In genomic region chr5:157384971-157385709, GRCh38 we compare ENCODE assay signal across 10 cellular contexts.
A peak's percentile ranks its signal among the peaks of the same experiment; 100 is the strongest.
DNase-seq lines count a peak whose midpoint lies in the region; ATAC-seq and TF ChIP-seq lines count a peak whose summit lies in the region.
"Had no signal": no experiment of that assay in that cellular context is flagged by ENCODE, and none has a peak within 500 bp of the region (broad histone marks: within the 10 kb centered on the region; RNA-seq: fewer than 3 reads in every experiment).

No MANE protein-coding gene starts in this region.

- H3K27ac ChIP-seq in colonic mucosa (peak overlapping the region; percentile 37), vagina (peak overlapping the region; percentile 68)

- H3K9me3 ChIP-seq in colonic mucosa (no peaks in the 10 kb centered on the region), vagina (no peaks in the 10 kb centered on the region)

- H3K4me1 ChIP-seq in colonic mucosa: no peaks in the 10 kb centered on the region
- H3K4me1 ChIP-seq in vagina: peaks cover 18% of the 10 kb centered on the region

- no peaks in the 10 kb centered on the region for H3K36me3 ChIP-seq in colonic mucosa
- no peaks in the 10 kb centered on the region for H3K36me3 ChIP-seq in vagina

- TF ChIP-seq POLR2A in vagina (IDR thresholded peaks at IDR 0.05): no peak
- TF ChIP-seq POLR2A in erythroblast (IDR thresholded peaks at IDR 0.05; ENCODE audit: low read length): no peak

- no peak for TF ChIP-seq CTCF in colonic mucosa (IDR thresholded peaks at IDR 0.05)
- no peak for TF ChIP-seq CTCF in vagina (IDR thresholded peaks at IDR 0.05)

- no peak overlapping the region for H3K9ac ChIP-seq in colonic mucosa (ENCODE audit: low read depth in 2 of 2, low read length in 2 of 2)

- H3K27ac Mint-ChIP-seq in memory B cell: peak overlapping the region; percentile 28

- no peaks in the 10 kb centered on the region for H3K27me3 Mint-ChIP-seq in memory B cell

- peaks cover 3% of the 10 kb centered on the region for H3K4me1 Mint-ChIP-seq in memory B cell

- DNase-seq in Right ventricle myocardium inferior (ENCODE audit: missing footprints) (no peak), cardiac septum (ENCODE audit: low spot score) (no peak), colonic mucosa (no peak), memory B cell (ENCODE audit: low spot score in 2 of 2) (no peak), vagina (ENCODE audit: extremely low spot score in 2 of 2) (no peak), erythroblast (lab: John Stamatoyannopoulos, UW) (no peak)
- DNase-seq: stimulated activated CD4-positive, alpha-beta T cell treated with anti-CD3 and anti-CD28 coated beads, Interleukin-1b, Interleukin-23, amount 100 ng/mL, for 48 hours had no signal

- intact Hi-C loops in Right ventricle myocardium inferior (cut with DNase I): no loop called here
- intact Hi-C loops in cardiac septum (cut with DNase I): loop anchor here (10.0 kb wide), 1 partner anchor 190 kb away; the partner anchor contains the start of gene ADAM19
- intact Hi-C loops in colonic mucosa (cut with DNase I): no loop called here
- intact Hi-C loops in vagina (cut with DNase I): loop anchor here (1.0 kb wide), 1 partner anchor 13 kb away; no protein-coding TSS in a partner anchor

- peaks cover 46% of the 10 kb centered on the region for H3K36me3 Mint-ChIP-seq in memory B cell

- peak; percentile 81 for ATAC-seq in Right ventricle myocardium inferior
- no peak for ATAC-seq in memory B cell (ENCODE audit: low read depth)
- ATAC-seq in GM21528 (IDR thresholded peaks at IDR 0.05; ENCODE audit: low FRiP score, unreplicated experiment): no peak
- no peak for ATAC-seq in GM21717 (IDR thresholded peaks at IDR 0.05; ENCODE audit: unreplicated experiment)

- no peak overlapping the region for H3K4me3 Mint-ChIP-seq in memory B cell
- H3K4me3 Mint-ChIP-seq: activated T-helper 1 cell treated with anti-CD3 and anti-CD28 coated beads, Interleukin-12 subunit alpha, Interleukin-12 subunit beta, Interleukin-2, Interleukin-4 antibody, amounts not matched to agents 30 ng/mL and 10 ng/mL and 1 ng/mL, durations not matched to agents 14 hours and 24 hours and 36 hours had no signal

- no peaks in the 10 kb centered on the region for H3K9me3 Mint-ChIP-seq in memory B cell
- H3K9me3 Mint-ChIP-seq: activated T-helper 1 cell treated with anti-CD3 and anti-CD28 coated beads, Interleukin-12 subunit alpha, Interleukin-12 subunit beta, Interleukin-2, Interleukin-4 antibody, amounts not matched to agents 30 ng/mL and 10 ng/mL and 1 ng/mL, durations not matched to agents 14 hours and 24 hours and 36 hours had no signal

- no peaks in the 10 kb centered on the region for H3K27me3 ChIP-seq in colonic mucosa
- H3K27me3 ChIP-seq in vagina: no peaks in the 10 kb centered on the region

- no peak overlapping the region for H3K4me3 ChIP-seq in colonic mucosa
- H3K4me3 ChIP-seq in vagina: no peak overlapping the region

Comparison
In these comparisons a context has a peak if more than half of its experiments do, and no peak if none do; other contexts are left out.
1. intact Hi-C loops: an anchor here in cardiac septum (10.0 kb wide) and vagina (1.0 kb wide); none called in Right ventricle myocardium inferior and colonic mucosa.